24 cellular contexts compared by ENCODE assay signal in genomic region chr12:107415834-107416233, GRCh38.
DNase-seq lines count a peak whose midpoint lies in the region; TF ChIP-seq lines count a peak whose summit lies in the region.
"Had no signal": no experiment of that assay in that cellular context is flagged by ENCODE, and none has a peak within 500 bp of the region (broad histone marks: within the 10 kb centered on the region; RNA-seq: fewer than 3 reads in every experiment).

No MANE protein-coding gene starts in this region.

- H3K27me3 ChIP-seq in mammary epithelial cell (ENCODE audit: insufficient read depth, low read length), result no peaks in the 10 kb centered on the region
- H3K27me3 ChIP-seq in endodermal cell (ENCODE audit: control insufficient read depth, insufficient read depth, low read length, poor library complexity, severe bottlenecking), result no peaks in the 10 kb centered on the region
- H3K27me3 ChIP-seq: esophagus muscularis mucosa, right atrium auricular region, vagina had no signal

- peak overlapping the region; percentile 48 for H3K4me2 ChIP-seq in mammary epithelial cell (ENCODE audit: insufficient read depth, low read depth, low read length)
- H3K4me2 ChIP-seq: PC-9, SK-N-SH had no signal

- peak; percentile 61 for DNase-seq in AG09309 (ENCODE audit: low read depth)
- DNase-seq in HK-2 (ENCODE audit: unreplicated experiment), result peak; percentile 52
- DNase-seq in mammary epithelial cell, result peak; percentile 90
- peak; percentile 98 for DNase-seq in kidney tubule cell (ENCODE audit: low spot score)
- DNase-seq in NCI-H510A (lab: John Stamatoyannopoulos, UW), result no peak
- DNase-seq in SKM-1 treated with dmso at 0.1 percent for 144 hours (lab: John Stamatoyannopoulos, UW; ENCODE audit: unreplicated experiment), result no peak
- DNase-seq in endodermal cell, result no peak
- no peak for DNase-seq in activated CD8-positive, alpha-beta memory T cell treated with anti-CD3 and anti-CD28 coated beads, Interleukin-2, amount 50 U/mL, for 48 hours
- DNase-seq: activated CD4-positive, alpha-beta T cell treated with anti-CD3 and anti-CD28 coated beads, Interleukin-2, amount 10 ng/mL, durations not matched to agents 24 days and 14 days; activated gamma-delta T cell treated with Interleukin-2 at 50 U/mL for 16 hours; dermis blood vessel endothelial cell; GF-D8; GOT3; left cardiac atrium; NCI-H1048; NCI-H774; PC-9; SK-N-SH; stimulated activated naive CD8-positive, alpha-beta T cell treated with anti-CD3 and anti-CD28 coated beads, Interleukin-15, amount 100 ng/mL, for 72 hours had no signal

- H3K36me3 Mint-ChIP-seq in endodermal cell (ENCODE audit: low read depth), result no peaks in the 10 kb centered on the region
- H3K36me3 Mint-ChIP-seq: brain had no signal

- H3K4me1 Mint-ChIP-seq in endodermal cell, result no peaks in the 10 kb centered on the region
- H3K4me1 Mint-ChIP-seq: activated CD4-positive, alpha-beta T cell treated with anti-CD3 and anti-CD28 coated beads, Interleukin-2, amount 10 ng/mL, durations not matched to agents 24 days and 14 days; brain had no signal

- H3K4me3 ChIP-seq in AG09309 (ENCODE audit: control insufficient read depth, low read depth, low read length) (no peak overlapping the region), mammary epithelial cell (replicated peaks in 1 of 3; ENCODE audit: insufficient read depth in 1 of 3, low read depth in 2 of 3, low read length in 3 of 3) (no peak overlapping the region), endodermal cell (ENCODE audit: low read length) (no peak overlapping the region)
- H3K4me3 ChIP-seq: esophagus muscularis mucosa, K562, PC-9, right atrium auricular region, vagina had no signal

- H3K4me1 ChIP-seq in mammary epithelial cell (ENCODE audit: insufficient read depth, low read length), result peaks cover 26% of the 10 kb centered on the region
- H3K4me1 ChIP-seq in endodermal cell (ENCODE audit: control insufficient read depth, insufficient read depth, low read length), result no peaks in the 10 kb centered on the region
- H3K4me1 ChIP-seq: esophagus muscularis mucosa, right atrium auricular region, vagina had no signal

- H3K9ac ChIP-seq in mammary epithelial cell (ENCODE audit: insufficient read depth, low read length) (no peak overlapping the region), endodermal cell (ENCODE audit: extremely low read depth, low read length, poor library complexity, severe bottlenecking) (no peak overlapping the region)
- H3K9ac ChIP-seq: SK-N-SH had no signal

- no peaks in the 10 kb centered on the region for H3K36me3 ChIP-seq in mammary epithelial cell (ENCODE audit: insufficient read depth, low read length)
- H3K36me3 ChIP-seq in endodermal cell (ENCODE audit: control insufficient read depth, insufficient read depth, low read length), result no peaks in the 10 kb centered on the region
- H3K36me3 ChIP-seq: esophagus muscularis mucosa, right atrium auricular region, vagina had no signal

- no TSS peak for BruUV-seq in mammary epithelial cell (replicated peaks; lab: Mats Ljungman, UMichigan)

- dilution Hi-C loops in mammary epithelial cell (cut with HindIII; ENCODE audit: low sequenced_read_pairs), result no loop called here

- H4K20me1 ChIP-seq in mammary epithelial cell (ENCODE audit: insufficient read depth, low read length), result no peaks in the 10 kb centered on the region

- peaks cover 13% of the 10 kb centered on the region for H3K9me3 Mint-ChIP-seq in endodermal cell

- H3K27ac ChIP-seq in mammary epithelial cell (ENCODE audit: insufficient read depth, low read depth, low read length) (peak overlapping the region; percentile 51), endodermal cell (ENCODE audit: low read depth, low read length) (no peak overlapping the region)
- H3K27ac ChIP-seq: esophagus muscularis mucosa, PC-9, right atrium auricular region, vagina had no signal

- no peak overlapping the region for H3K4me3 Mint-ChIP-seq in endodermal cell
- H3K4me3 Mint-ChIP-seq: activated CD4-positive, alpha-beta T cell treated with anti-CD3 and anti-CD28 coated beads, Interleukin-2, amount 10 ng/mL, durations not matched to agents 24 days and 14 days; brain; stimulated activated naive CD8-positive, alpha-beta T cell treated with anti-CD3 and anti-CD28 coated beads, Interleukin-15, amount 100 ng/mL, for 72 hours had no signal

- TF ChIP-seq CTCF in AG09309 (IDR thresholded peaks at IDR 0.05; ENCODE audit: control insufficient read depth, insufficient read depth, low read depth, low read length, missing control alignments) (no peak), mammary epithelial cell (conservative IDR thresholded peaks at IDR 0.05 in 1 of 2, IDR thresholded peaks at IDR 0.05 in 1 of 2; ENCODE audit: extremely low read depth in 1 of 2, insufficient read depth in 1 of 2, low read depth in 1 of 2, low read length in 2 of 2) (no peak), endodermal cell (conservative IDR thresholded peaks at IDR 0.05) (no peak)

- in situ Hi-C loops in mammary epithelial cell (cut with MboI; ENCODE audit: low sequenced_read_pairs in 2 of 2), result no loop called here

- WGBS in mammary epithelial cell (ENCODE audit: low coverage, missing lambda C conversion rate), result 13% methylated on average over 8 of the region's 8 CpGs
- WGBS in endodermal cell (ENCODE audit: insufficient coverage in 1 of 2, insufficient read length in 1 of 2), 2 experiments, result 87 to 97% methylated on average over 5 to 8 of the region's 8 CpGs

- peaks cover 5% of the 10 kb centered on the region for H3K27me3 Mint-ChIP-seq in endodermal cell (ENCODE audit: insufficient read depth)
- H3K27me3 Mint-ChIP-seq: activated CD4-positive, alpha-beta T cell treated with anti-CD3 and anti-CD28 coated beads, Interleukin-2, amount 10 ng/mL, durations not matched to agents 24 days and 14 days; stimulated activated naive CD8-positive, alpha-beta T cell treated with anti-CD3 and anti-CD28 coated beads, Interleukin-15, amount 100 ng/mL, for 72 hours had no signal

- intact Hi-C loops in mammary epithelial cell (cut with micrococcal nuclease), result no loop called here

- no peak overlapping the region for H2AFZ ChIP-seq in mammary epithelial cell (ENCODE audit: low read depth, low read length)
- H2AFZ ChIP-seq: PC-9 had no signal

- H3K79me2 ChIP-seq in mammary epithelial cell (ENCODE audit: insufficient read depth, low read length), result no peaks in the 10 kb centered on the region

- H3K9me3 ChIP-seq in mammary epithelial cell (replicated peaks; ENCODE audit: insufficient read depth, low read length) (no peaks in the 10 kb centered on the region), endodermal cell (ENCODE audit: control insufficient read depth, low read length) (peaks cover 8% of the 10 kb centered on the region)
- H3K9me3 ChIP-seq: esophagus muscularis mucosa, right atrium auricular region, SK-N-SH, vagina had no signal

- CTCF ChIA-PET in mammary epithelial cell (lab: Charles Lee; ENCODE audit: low non-redundant PET), result interaction anchor here (0.5 kb wide), 1 partner anchor 32 kb away, joined by 4 read pairs; no protein-coding TSS in a partner anchor

- H3K27ac Mint-ChIP-seq in endodermal cell, result no peak overlapping the region
- H3K27ac Mint-ChIP-seq: activated CD4-positive, alpha-beta T cell treated with anti-CD3 and anti-CD28 coated beads, Interleukin-2, amount 10 ng/mL, durations not matched to agents 24 days and 14 days; brain had no signal

Comparison
In these comparisons a context has a peak if more than half of its experiments do, and no peak if none do; other contexts are left out.
1. DNase-seq: peak in AG09309 (single experiment), HK-2 (single experiment), mammary epithelial cell (single experiment) and kidney tubule cell (single experiment); none in NCI-H510A (single experiment), SKM-1 treated with dmso at 0.1 percent for 144 hours (single experiment), endodermal cell (single experiment) and activated CD8-positive, alpha-beta memory T cell treated with anti-CD3 and anti-CD28 coated beads, Interleukin-2, amount 50 U/mL, for 48 hours (single experiment).